Comparison of ENCODE assay signal across 24 cellular contexts in genomic region chr1:32406629-32407111, GRCh38. TPM values are rescaled to one million over a fixed set of nuclear protein-coding genes. Genes with fewer than 3 reads are reported as not detected.
DNase-seq lines count a peak whose midpoint lies in the region; ATAC-seq and TF ChIP-seq lines count a peak whose summit lies in the region.
"Had no signal": no experiment of that assay in that cellular context is flagged by ENCODE, and none has a peak within 500 bp of the region (broad histone marks: within the 10 kb centered on the region; RNA-seq: fewer than 3 reads in every experiment).

No MANE protein-coding gene starts in this region.

- intact Hi-C loops in right lobe of liver (cut with DNase I): no loop called here

- 33% methylated on average over 4 of the region's 4 CpGs for WGBS in right lobe of liver (ENCODE audit: insufficient coverage, low coverage, low lambda C conversion rate, missing lambda C conversion rate)

- DNase-seq in HT1080 (ENCODE audit: low read depth) (peak; percentile 31), WERI-Rb-1 (peak; percentile 44), right lobe of liver (peak; percentile 72 to 87 (median 86)), HUDEP-2 (lab: John Stamatoyannopoulos, UW; ENCODE audit: unreplicated experiment in 76 of 76) (no peak), activated T-cell treated with anti-CD3 and anti-CD28 coated beads for 4 hours (no peak), AG08395 (ENCODE audit: low spot score) (no peak)
- DNase-seq: activated CD4-positive, alpha-beta T cell treated with anti-CD3 and anti-CD28 coated beads for 4 hours; activated naive CD4-positive, alpha-beta T cell treated with anti-CD3 and anti-CD28 coated beads for 36 hours; activated T-cell treated with anti-CD3 and anti-CD28 coated beads, Interleukin-2, amount 50 U/mL, for 72 hours; AML-193; CD8-positive, alpha-beta memory T cell; DMS79 treated with DMSO at 0.1 percent for 48 hours; erythroblast; foreskin fibroblast; left lung; NCI-H2081; NCI-H446 treated with DMSO at 0.1 percent for 48 hours; nephron progenitor cell; stimulated activated CD4-positive, alpha-beta T cell treated with anti-CD3 and anti-CD28 coated beads, Interleukin-15, amount 100 ng/mL, for 24 hours; stimulated activated CD8-positive, alpha-beta memory T cell treated with anti-CD3 and anti-CD28 coated beads, Interleukin-4, amount 100 ng/mL, for 48 hours had no signal

- peaks cover 0 to 22% (median 0%) of the 10 kb centered on the region in 4 donors for H3K4me1 ChIP-seq in right lobe of liver
- H3K4me1 ChIP-seq: left lung, parathyroid adenoma had no signal

- H3K27ac ChIP-seq in WERI-Rb-1 (no peak overlapping the region), right lobe of liver (peak overlapping the region; percentile 63 to 92 (median 72))
- H3K27ac ChIP-seq: left lung, parathyroid adenoma had no signal

- no peak for TF ChIP-seq CTCF in WERI-Rb-1 (IDR thresholded peaks at IDR 0.05; ENCODE audit: low read depth, low read length)
- TF ChIP-seq CTCF in right lobe of liver (IDR thresholded peaks at IDR 0.05): no peak

- ATAC-seq in right lobe of liver: peak; percentile 91 to 95 (median 92)
- ATAC-seq: activated T-cell treated with anti-CD3 and anti-CD28 coated beads, Interleukin-2, amount 50 U/mL, for 72 hours; left lung; sciatic nerve had no signal

- H3K36me3 ChIP-seq in WERI-Rb-1 (no peaks in the 10 kb centered on the region), right lobe of liver (no peaks in the 10 kb centered on the region)
- H3K36me3 ChIP-seq: left lung had no signal

- H3K27me3 ChIP-seq in WERI-Rb-1 (ENCODE audit: insufficient read depth, low read depth, severe bottlenecking) (no peaks in the 10 kb centered on the region), right lobe of liver (no peaks in the 10 kb centered on the region)
- H3K27me3 ChIP-seq: left lung had no signal

- H3K9me3 ChIP-seq in WERI-Rb-1 (ENCODE audit: severe bottlenecking) (no peaks in the 10 kb centered on the region), right lobe of liver (no peaks in the 10 kb centered on the region)
- H3K9me3 ChIP-seq: left lung had no signal

- H3K4me3 ChIP-seq in WERI-Rb-1 (ENCODE audit: low read depth, low read length): no peak overlapping the region
- no peak overlapping the region for H3K4me3 ChIP-seq in right lobe of liver
- H3K4me3 ChIP-seq: left lung had no signal

- TF ChIP-seq POLR2A in right lobe of liver (IDR thresholded peaks at IDR 0.05): no peak

RNA-seq across cellular contexts. Expression of gene BSDC1, which starts 12.4 kb away (rescaled TPM):
- total RNA-seq in HT1080 (2014; rRNA removed; shearing (Covaris generic)): 31.8 and 33.4 TPM in 2 replicates
- polyA plus RNA-seq in HT1080 (2015; cell fraction: cytosol; rRNA removed): 37.5 and 41.3 TPM in 2 replicates
- 69.3 and 81.2 TPM in 2 replicates for polyA plus RNA-seq in HT1080 (2015; cell fraction: nucleus; rRNA removed)
- 10 to 100 TPM; 44.5 to 73.1 (median 62.1) TPM for total RNA-seq in right lobe of liver

RNA-seq across cellular contexts. Expression of gene TSSK3, which starts 44.3 kb away (rescaled TPM):
- total RNA-seq in HT1080 (2014; rRNA removed; shearing (Covaris generic)): 0.60 TPM in 1 of 2 replicates, not detected in the other
- polyA plus RNA-seq in HT1080 (2015; cell fraction: cytosol; rRNA removed): 0.34 and 0.67 TPM in 2 replicates
- polyA plus RNA-seq in HT1080 (2015; cell fraction: nucleus; rRNA removed): 1.6 and 3.7 TPM in 2 replicates
- total RNA-seq in right lobe of liver: 1 to 10 TPM in 2 of 6 experiments, under 1 TPM in 4; 0.49 to 1.6 (median 0.85) TPM

RNA-seq across cellular contexts. Expression of gene FAM229A, which starts 44.4 kb away (rescaled TPM):
- 1.2 and 1.9 TPM in 2 replicates for total RNA-seq in HT1080 (2014; rRNA removed; shearing (Covaris generic))
- 0.58 and 1.1 TPM in 2 replicates for polyA plus RNA-seq in HT1080 (2015; cell fraction: cytosol; rRNA removed)
- polyA plus RNA-seq in HT1080 (2015; cell fraction: nucleus; rRNA removed): 38.6 and 39.2 TPM in 2 replicates
- 1 to 10 TPM; 1.3 to 7.8 (median 5.3) TPM for total RNA-seq in right lobe of liver

RNA-seq across cellular contexts. Expression of gene ZBTB8B, which starts 58.2 kb away (rescaled TPM):
- not detected in 2 replicates for total RNA-seq in HT1080 (2014; rRNA removed; shearing (Covaris generic))
- polyA plus RNA-seq in HT1080 (2015; cell fraction: cytosol; rRNA removed): not detected in 2 replicates
- polyA plus RNA-seq in HT1080 (2015; cell fraction: nucleus; rRNA removed): 0.01 TPM in 1 of 2 replicates, not detected in the other
- not detected for total RNA-seq in right lobe of liver
- total RNA-seq: activated CD8-positive, alpha-beta memory T cell treated with anti-CD3 and anti-CD28 coated beads for 36 hours; activated naive CD4-positive, alpha-beta T cell treated with anti-CD3 and anti-CD28 coated beads for 36 hours; activated T-cell treated with anti-CD3 and anti-CD28 coated beads, Interleukin-2, amount 50 U/mL, for 72 hours; CD8-positive, alpha-beta memory T cell; T-helper 1 cell treated with Interleukin-12 subunit alpha and Interleukin-12 subunit beta and Interleukin-4 antibody, amounts not matched to agents 30 ng/mL and 1 ng/mL, for 36 hours had no signal
- polyA plus RNA-seq: CD8-positive, alpha-beta memory T cell had no signal

Comparison
In these comparisons a context has a peak if more than half of its experiments do, and no peak if none do; other contexts are left out.
1. DNase-seq: peak in HT1080 (single experiment), WERI-Rb-1 (single experiment) and right lobe of liver (3 of 3); none in HUDEP-2 (0 of 76), activated T-cell treated with anti-CD3 and anti-CD28 coated beads for 4 hours (single experiment) and AG08395 (single experiment).